In genomic region chrX:78452356-78452755, GRCh38 we compare ENCODE assay signal across 24 cellular contexts.
DNase-seq lines count a peak whose midpoint lies in the region; ATAC-seq, FAIRE-seq and TF ChIP-seq lines count a peak whose summit lies in the region.
"Had no signal": no experiment of that assay in that cellular context is flagged by ENCODE, and none has a peak within 500 bp of the region (broad histone marks: within the 10 kb centered on the region; RNA-seq: fewer than 3 reads in every experiment).

No MANE protein-coding gene starts in this region.

- no peak overlapping the region for H2AFZ ChIP-seq in mesenchymal stem cell (ENCODE audit: low read depth, low read length)

- no peak overlapping the region for H2AK5ac ChIP-seq in mesenchymal stem cell (ENCODE audit: low read length, severe bottlenecking)

- no peaks in the 10 kb centered on the region for H3K27me3 ChIP-seq in mesenchymal stem cell (ENCODE audit: control insufficient read depth in 1 of 2, insufficient read depth in 1 of 2, low read length in 2 of 2)

- H3K27me3 Mint-ChIP-seq in activated T-cell treated with anti-CD3 and anti-CD28 coated beads, Interleukin-2, amount 50 U/mL, for 4 hours (ENCODE audit: low read depth) = no peaks in the 10 kb centered on the region
- H3K27me3 Mint-ChIP-seq in activated naive CD8-positive, alpha-beta T cell treated with anti-CD3 and anti-CD28 coated beads, Interleukin-2, amount 50 U/mL, for 24 hours = no peaks in the 10 kb centered on the region
- H3K27me3 Mint-ChIP-seq: CD4-positive, alpha-beta T cell had no signal

- H3K14ac ChIP-seq in mesenchymal stem cell (ENCODE audit: low read length in 2 of 2) = no peak overlapping the region

- peaks cover 2% of the 10 kb centered on the region for H3K36me3 Mint-ChIP-seq in activated T-cell treated with anti-CD3 and anti-CD28 coated beads, Interleukin-2, amount 50 U/mL, for 4 hours (ENCODE audit: insufficient read depth)
- no peaks in the 10 kb centered on the region for H3K36me3 Mint-ChIP-seq in activated naive CD8-positive, alpha-beta T cell treated with anti-CD3 and anti-CD28 coated beads, Interleukin-2, amount 50 U/mL, for 24 hours (ENCODE audit: low read depth)

- H3K27ac ChIP-seq in mesenchymal stem cell (ENCODE audit: low read length, poor library complexity, severe bottlenecking) = no peak overlapping the region
- H3K27ac ChIP-seq: A549 had no signal

- H3K4me1 Mint-ChIP-seq in activated T-cell treated with anti-CD3 and anti-CD28 coated beads, Interleukin-2, amount 50 U/mL, for 4 hours (ENCODE audit: low read depth) = no peaks in the 10 kb centered on the region
- no peaks in the 10 kb centered on the region for H3K4me1 Mint-ChIP-seq in activated naive CD8-positive, alpha-beta T cell treated with anti-CD3 and anti-CD28 coated beads, Interleukin-2, amount 50 U/mL, for 24 hours

- no peak overlapping the region for H3K4me2 ChIP-seq in mesenchymal stem cell (ENCODE audit: low read length, poor library complexity, severe bottlenecking)
- H3K4me2 ChIP-seq: A549 had no signal

- ATAC-seq in activated T-cell treated with anti-CD3 and anti-CD28 coated beads, Interleukin-2, amount 50 U/mL, for 4 hours = no peak
- no peak for ATAC-seq in activated naive CD8-positive, alpha-beta T cell treated with anti-CD3 and anti-CD28 coated beads, Interleukin-2, amount 50 U/mL, for 24 hours
- ATAC-seq in HG03159 (IDR thresholded peaks at IDR 0.05; ENCODE audit: unreplicated experiment) = no peak
- ATAC-seq: A549, HCT116 had no signal

- no peak overlapping the region for H2BK5ac ChIP-seq in mesenchymal stem cell (ENCODE audit: low read depth, low read length, poor library complexity, severe bottlenecking)

- H3K79me1 ChIP-seq in mesenchymal stem cell (replicated peaks; ENCODE audit: low read length, poor library complexity, severe bottlenecking) = no peaks in the 10 kb centered on the region

- H4K91ac ChIP-seq in mesenchymal stem cell (ENCODE audit: low read length) = no peak overlapping the region

- no peak overlapping the region for H3K18ac ChIP-seq in mesenchymal stem cell (ENCODE audit: low read depth in 1 of 2, low read length in 2 of 2)

- no peaks in the 10 kb centered on the region for H3K36me3 ChIP-seq in mesenchymal stem cell (ENCODE audit: control insufficient read depth in 1 of 2, insufficient read depth in 2 of 2, low read depth in 1 of 2, low read length in 2 of 2)

- H2BK15ac ChIP-seq in mesenchymal stem cell (ENCODE audit: low read depth, poor library complexity, severe bottlenecking) = no peak overlapping the region

- peaks cover 7% of the 10 kb centered on the region for H3K9me3 Mint-ChIP-seq in activated T-cell treated with anti-CD3 and anti-CD28 coated beads, Interleukin-2, amount 50 U/mL, for 4 hours
- peaks cover 9% of the 10 kb centered on the region for H3K9me3 Mint-ChIP-seq in activated naive CD8-positive, alpha-beta T cell treated with anti-CD3 and anti-CD28 coated beads, Interleukin-2, amount 50 U/mL, for 24 hours

- no peak overlapping the region for H2BK12ac ChIP-seq in mesenchymal stem cell (ENCODE audit: low read length in 2 of 2)

- no peak overlapping the region for H4K8ac ChIP-seq in mesenchymal stem cell (ENCODE audit: low read length)

- no peaks in the 10 kb centered on the region for H3K9me3 ChIP-seq in mesenchymal stem cell (ENCODE audit: control insufficient read depth, low read length)
- H3K9me3 ChIP-seq: A549 had no signal

- no peak overlapping the region for H3K27ac Mint-ChIP-seq in activated naive CD8-positive, alpha-beta T cell treated with anti-CD3 and anti-CD28 coated beads, Interleukin-2, amount 50 U/mL, for 24 hours
- H3K27ac Mint-ChIP-seq: CD4-positive, alpha-beta T cell had no signal

- FAIRE-seq in D721Med (lab: Jason Lieb, UNC) (peak; percentile 46), RCC 7860 (lab: Jason Lieb, UNC) (peak; percentile 67)
- FAIRE-seq: GM12891, H1 had no signal

- TF ChIP-seq CTCF in D721Med (IDR thresholded peaks at IDR 0.05; ENCODE audit: insufficient read depth, missing control alignments) (no peak), fibroblast of mammary gland (conservative IDR thresholded peaks at IDR 0.05; ENCODE audit: control insufficient read depth, insufficient read depth, low read depth, low read length) (no peak)

- H3K4me3 ChIP-seq in fibroblast of mammary gland (ENCODE audit: control insufficient read depth, low read depth, low read length) (no peak overlapping the region), mesenchymal stem cell (ENCODE audit: insufficient read depth in 1 of 2, low read depth in 1 of 2, low read length in 2 of 2) (no peak overlapping the region)
- H3K4me3 ChIP-seq: A549 had no signal

- H2BK120ac ChIP-seq in mesenchymal stem cell (ENCODE audit: low read depth, low read length) = no peak overlapping the region

- H3K23ac ChIP-seq in mesenchymal stem cell (ENCODE audit: low read length in 2 of 2) = no peak overlapping the region

- no peaks in the 10 kb centered on the region for H3K4me1 ChIP-seq in mesenchymal stem cell (ENCODE audit: control insufficient read depth, insufficient read depth, low read depth, low read length)
- H3K4me1 ChIP-seq: A549 had no signal

- H3K4me3 Mint-ChIP-seq in activated T-cell treated with anti-CD3 and anti-CD28 coated beads, Interleukin-2, amount 50 U/mL, for 4 hours = no peak overlapping the region
- no peak overlapping the region for H3K4me3 Mint-ChIP-seq in activated naive CD8-positive, alpha-beta T cell treated with anti-CD3 and anti-CD28 coated beads, Interleukin-2, amount 50 U/mL, for 24 hours
- H3K4me3 Mint-ChIP-seq: CD4-positive, alpha-beta T cell had no signal

- H3K9ac ChIP-seq in mesenchymal stem cell (ENCODE audit: low read length) = peak overlapping the region; percentile 59

- H3K4ac ChIP-seq in mesenchymal stem cell (ENCODE audit: low read depth in 1 of 2, low read length in 2 of 2) = no peak overlapping the region

- DNase-seq in D721Med (ENCODE audit: insufficient read length, low spot score) = no peak
- no peak for DNase-seq in RCC 7860 (ENCODE audit: low spot score)
- DNase-seq in fibroblast of mammary gland (ENCODE audit: low read depth) = peak; percentile 11
- no peak for DNase-seq in mesenchymal stem cell
- no peak for DNase-seq in GM03348 (ENCODE audit: low spot score)
- DNase-seq in activated T-cell treated with anti-CD3 and anti-CD28 coated beads, Interleukin-2, amount 50 U/mL, for 4 hours = no peak
- no peak for DNase-seq in activated naive CD8-positive, alpha-beta T cell treated with anti-CD3 and anti-CD28 coated beads, Interleukin-2, amount 50 U/mL, for 24 hours
- DNase-seq: CD4-positive, alpha-beta T cell; COR-L47; DMS 273 treated with DMSO at 0.1 percent for 48 hours; DMS79 treated with DMSO at 0.1 percent for 48 hours; Kasumi-1; NCI-H1092; NCI-H2029 treated with DMSO at 0.1 percent for 48 hours; NCI-H2171 treated with DMSO at 0.1 percent for 48 hours; NCI-H446; NCI-H526; OCI-M1; Right ventricle myocardium superior had no signal
